Comparison of ENCODE assay signal across 7 cellular contexts in genomic region chr22:47453049-47453448, GRCh38.
"Had no signal": no experiment of that assay in that cellular context is flagged by ENCODE, and none has a peak within 500 bp of the region (broad histone marks: within the 10 kb centered on the region; RNA-seq: fewer than 3 reads in every experiment).

No MANE protein-coding gene starts in this region.

- H3K27ac ChIP-seq: GM23248, HL-60 had no signal

- DNase-seq: GM23248, GOT3, H7, HFFc6, KBM-7 had no signal

- H3K9ac ChIP-seq: GM23248 had no signal

- H3K4me3 ChIP-seq: GM23248, HAP-1 had no signal

- H3K4me1 ChIP-seq: HAP-1 had no signal

- H3K36me3 ChIP-seq: HAP-1 had no signal

- H2AFZ ChIP-seq: GM23248 had no signal

- H3K9me3 ChIP-seq: HAP-1 had no signal
